1 cellular context compared by ENCODE assay signal in genomic region chr3:166111562-166111961, GRCh38.
TF ChIP-seq lines count a peak whose summit lies in the region.

No MANE protein-coding gene starts in this region.

TF ChIP-seq in HEK293, 187 proteins besides CTCF, POLR2A, EP300 and RAD21 (continued from another document and continues in another):
- TF ChIP-seq ZNF670 (tag by site-specific recombination; IDR thresholded peaks at IDR 0.05; ENCODE audit: low read depth) (no peak), TSHZ1 (tag by site-specific recombination; IDR thresholded peaks at IDR 0.05; ENCODE audit: borderline replicate concordance) (no peak), HOXD13 (CRISPR knock-in tag; IDR thresholded peaks at IDR 0.05; ENCODE audit: borderline replicate concordance) (no peak), ZNF416 (tag by site-specific recombination; IDR thresholded peaks at IDR 0.05) (no peak), ZFP3 (tag by site-specific recombination; IDR thresholded peaks at IDR 0.05; ENCODE audit: low read depth) (no peak), SP3 (tag by site-specific recombination; IDR thresholded peaks at IDR 0.05) (no peak), ZNF140 (tag by site-specific recombination; IDR thresholded peaks at IDR 0.05) (peak; percentile 43; the same call in 1 of the 2 replicates), ZNF366 (tag by site-specific recombination; conservative IDR thresholded peaks at IDR 0.05) (no peak), ZSCAN5A (tag by site-specific recombination; IDR thresholded peaks at IDR 0.05) (no peak), TRIM28 (IDR thresholded peaks at IDR 0.05; ENCODE audit: borderline replicate concordance, low read length) (no peak), ZBTB8A (tag by site-specific recombination; IDR thresholded peaks at IDR 0.05) (peak; percentile 61), GLI4 (tag by site-specific recombination; IDR thresholded peaks at IDR 0.05) (no peak), ZBTB17 (tag by site-specific recombination; IDR thresholded peaks at IDR 0.05) (no peak), GLIS2 (tag by site-specific recombination; IDR thresholded peaks at IDR 0.05) (no peak), ZNF394 (tag by site-specific recombination; IDR thresholded peaks at IDR 0.05; ENCODE audit: borderline replicate concordance) (peak; percentile 78; the same call in 1 of the 2 replicates), ZNF114 (tag by site-specific recombination; IDR thresholded peaks at IDR 0.05) (no peak), ZNF530 (tag by site-specific recombination; IDR thresholded peaks at IDR 0.05; ENCODE audit: low read depth) (no peak), PATZ1 (tag by site-specific recombination; IDR thresholded peaks at IDR 0.05) (no peak), SALL2 (tag by site-specific recombination; IDR thresholded peaks at IDR 0.05; ENCODE audit: borderline replicate concordance) (no peak), ZNF146 (tag by site-specific recombination; IDR thresholded peaks at IDR 0.05) (no peak), ZNF558 (tag by site-specific recombination; IDR thresholded peaks at IDR 0.05) (0 out of 2 replicates have a peak, but pooled peaks have one; percentile 19), ZNF518A (tag by site-specific recombination; conservative IDR thresholded peaks at IDR 0.05; ENCODE audit: low read depth) (peak; percentile 71), ZEB2 (tag by site-specific recombination; IDR thresholded peaks at IDR 0.05) (no peak), KLF1 (tag by site-specific recombination; IDR thresholded peaks at IDR 0.05) (no peak), SCRT1 (tag by site-specific recombination; IDR thresholded peaks at IDR 0.05; ENCODE audit: borderline replicate concordance) (no peak), ZNF660 (tag by site-specific recombination; IDR thresholded peaks at IDR 0.05) (no peak), ZNF211 (tag by site-specific recombination; IDR thresholded peaks at IDR 0.05; ENCODE audit: low read depth) (no peak), KLF16 (tag by site-specific recombination; IDR thresholded peaks at IDR 0.05) (no peak), ZFP41 (tag by site-specific recombination; IDR thresholded peaks at IDR 0.05; ENCODE audit: borderline replicate concordance) (no peak), PRDM4 (tag by site-specific recombination; IDR thresholded peaks at IDR 0.05) (no peak), ZNF184 (tag by site-specific recombination; IDR thresholded peaks at IDR 0.05) (no peak), ZNF433 (tag by site-specific recombination; IDR thresholded peaks at IDR 0.05; ENCODE audit: low read depth) (peak; percentile 30; the same call in 1 of the 2 replicates), ZNF791 (tag by site-specific recombination; IDR thresholded peaks at IDR 0.05) (no peak), PRDM1 (tag by site-specific recombination; IDR thresholded peaks at IDR 0.05) (no peak), ZNF202 (tag by site-specific recombination; IDR thresholded peaks at IDR 0.05; ENCODE audit: borderline replicate concordance) (0 out of 2 replicates have a peak, but pooled peaks have one; percentile 13), REPIN1 (tag by site-specific recombination; IDR thresholded peaks at IDR 0.05; ENCODE audit: low read depth) (no peak), ZNF19 (tag by site-specific recombination; IDR thresholded peaks at IDR 0.05; ENCODE audit: low read depth) (no peak), BCL11B (tag by site-specific recombination; IDR thresholded peaks at IDR 0.05; ENCODE audit: low read depth) (no peak), PRDM10 (tag by site-specific recombination; IDR thresholded peaks at IDR 0.05) (no peak), ZSCAN18 (tag by site-specific recombination; IDR thresholded peaks at IDR 0.05) (no peak), SETDB1 (IDR thresholded peaks at IDR 0.05; ENCODE audit: insufficient read length, low read length) (no peak), ZNF521 (tag by site-specific recombination; IDR thresholded peaks at IDR 0.05) (no peak)
